Comparison of ENCODE assay signal across 1 cellular context in the genomic region with DNA sequence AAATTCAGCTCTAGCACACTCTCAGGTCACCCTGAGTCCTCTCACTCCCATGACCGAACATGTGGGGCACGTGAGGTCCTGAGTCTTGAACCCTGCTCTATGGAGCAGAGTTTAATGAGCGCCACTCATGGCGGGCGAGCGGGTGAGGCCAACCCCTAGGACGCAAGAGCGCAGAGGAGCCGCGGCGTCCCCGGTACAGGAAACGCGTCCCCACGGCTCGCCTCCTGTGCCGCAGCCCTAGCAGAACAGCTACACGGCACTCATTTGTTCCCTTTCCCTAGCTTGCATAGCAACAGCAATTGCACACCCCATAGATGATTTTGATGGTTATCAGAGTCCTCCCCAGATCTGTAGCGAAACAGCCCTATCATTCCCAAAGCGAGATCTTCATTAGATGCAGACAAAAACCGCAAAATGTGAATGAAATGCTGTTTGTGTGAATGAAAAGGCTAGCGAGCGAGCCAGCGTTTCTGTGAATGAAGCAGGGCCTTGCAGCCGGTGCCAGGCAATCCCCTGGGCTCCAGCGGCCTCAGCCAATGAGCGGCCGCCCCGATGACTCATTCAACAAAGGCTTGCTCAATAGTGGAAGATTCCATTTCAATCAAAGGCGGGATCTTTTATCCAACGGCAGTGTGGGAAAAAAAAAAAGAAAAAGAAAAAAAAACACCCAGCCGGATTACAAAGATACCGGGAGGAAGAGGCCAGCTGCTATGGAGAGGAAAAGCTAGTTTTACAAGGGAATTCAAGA.
A peak's percentile ranks its signal among the peaks of the same experiment; 100 is the strongest.
TF ChIP-seq lines count a peak whose summit lies in the region.

No MANE protein-coding gene starts in this region.

TF ChIP-seq in HepG2, 621 proteins besides CTCF, POLR2A, EP300 and RAD21 (continued from another document and continues in another):
- TF ChIP-seq, protein P1, sequence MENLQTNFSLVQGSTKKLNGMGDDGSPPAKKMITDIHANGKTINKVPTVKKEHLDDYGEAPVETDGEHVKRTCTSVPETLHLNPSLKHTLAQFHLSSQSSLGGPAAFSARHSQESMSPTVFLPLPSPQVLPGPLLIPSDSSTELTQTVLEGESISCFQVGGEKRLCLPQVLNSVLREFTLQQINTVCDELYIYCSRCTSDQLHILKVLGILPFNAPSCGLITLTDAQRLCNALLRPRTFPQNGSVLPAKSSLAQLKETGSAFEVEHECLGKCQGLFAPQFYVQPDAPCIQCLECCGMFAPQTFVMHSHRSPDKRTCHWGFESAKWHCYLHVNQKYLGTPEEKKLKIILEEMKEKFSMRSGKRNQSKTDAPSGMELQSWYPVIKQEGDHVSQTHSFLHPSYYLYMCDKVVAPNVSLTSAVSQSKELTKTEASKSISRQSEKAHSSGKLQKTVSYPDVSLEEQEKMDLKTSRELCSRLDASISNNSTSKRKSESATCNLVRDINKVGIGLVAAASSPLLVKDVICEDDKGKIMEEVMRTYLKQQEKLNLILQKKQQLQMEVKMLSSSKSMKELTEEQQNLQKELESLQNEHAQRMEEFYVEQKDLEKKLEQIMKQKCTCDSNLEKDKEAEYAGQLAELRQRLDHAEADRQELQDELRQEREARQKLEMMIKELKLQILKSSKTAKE (CRISPR knock-in tag; IDR thresholded peaks at IDR 0.05; ENCODE audit: borderline replicate concordance), result no peak
- no peak for TF ChIP-seq NPAS2 (CRISPR knock-in tag; IDR thresholded peaks at IDR 0.05; ENCODE audit: borderline replicate concordance)
- TF ChIP-seq, protein P2, sequence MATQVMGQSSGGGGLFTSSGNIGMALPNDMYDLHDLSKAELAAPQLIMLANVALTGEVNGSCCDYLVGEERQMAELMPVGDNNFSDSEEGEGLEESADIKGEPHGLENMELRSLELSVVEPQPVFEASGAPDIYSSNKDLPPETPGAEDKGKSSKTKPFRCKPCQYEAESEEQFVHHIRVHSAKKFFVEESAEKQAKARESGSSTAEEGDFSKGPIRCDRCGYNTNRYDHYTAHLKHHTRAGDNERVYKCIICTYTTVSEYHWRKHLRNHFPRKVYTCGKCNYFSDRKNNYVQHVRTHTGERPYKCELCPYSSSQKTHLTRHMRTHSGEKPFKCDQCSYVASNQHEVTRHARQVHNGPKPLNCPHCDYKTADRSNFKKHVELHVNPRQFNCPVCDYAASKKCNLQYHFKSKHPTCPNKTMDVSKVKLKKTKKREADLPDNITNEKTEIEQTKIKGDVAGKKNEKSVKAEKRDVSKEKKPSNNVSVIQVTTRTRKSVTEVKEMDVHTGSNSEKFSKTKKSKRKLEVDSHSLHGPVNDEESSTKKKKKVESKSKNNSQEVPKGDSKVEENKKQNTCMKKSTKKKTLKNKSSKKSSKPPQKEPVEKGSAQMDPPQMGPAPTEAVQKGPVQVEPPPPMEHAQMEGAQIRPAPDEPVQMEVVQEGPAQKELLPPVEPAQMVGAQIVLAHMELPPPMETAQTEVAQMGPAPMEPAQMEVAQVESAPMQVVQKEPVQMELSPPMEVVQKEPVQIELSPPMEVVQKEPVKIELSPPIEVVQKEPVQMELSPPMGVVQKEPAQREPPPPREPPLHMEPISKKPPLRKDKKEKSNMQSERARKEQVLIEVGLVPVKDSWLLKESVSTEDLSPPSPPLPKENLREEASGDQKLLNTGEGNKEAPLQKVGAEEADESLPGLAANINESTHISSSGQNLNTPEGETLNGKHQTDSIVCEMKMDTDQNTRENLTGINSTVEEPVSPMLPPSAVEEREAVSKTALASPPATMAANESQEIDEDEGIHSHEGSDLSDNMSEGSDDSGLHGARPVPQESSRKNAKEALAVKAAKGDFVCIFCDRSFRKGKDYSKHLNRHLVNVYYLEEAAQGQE (IDR thresholded peaks at IDR 0.05; ENCODE audit: borderline replicate concordance in 1 of 2, low read depth in 1 of 2, low read length in 2 of 2), result no peak
- TF ChIP-seq NFYB (CRISPR knock-in tag; IDR thresholded peaks at IDR 0.05), result peak; percentile 84
- TF ChIP-seq, protein P3, sequence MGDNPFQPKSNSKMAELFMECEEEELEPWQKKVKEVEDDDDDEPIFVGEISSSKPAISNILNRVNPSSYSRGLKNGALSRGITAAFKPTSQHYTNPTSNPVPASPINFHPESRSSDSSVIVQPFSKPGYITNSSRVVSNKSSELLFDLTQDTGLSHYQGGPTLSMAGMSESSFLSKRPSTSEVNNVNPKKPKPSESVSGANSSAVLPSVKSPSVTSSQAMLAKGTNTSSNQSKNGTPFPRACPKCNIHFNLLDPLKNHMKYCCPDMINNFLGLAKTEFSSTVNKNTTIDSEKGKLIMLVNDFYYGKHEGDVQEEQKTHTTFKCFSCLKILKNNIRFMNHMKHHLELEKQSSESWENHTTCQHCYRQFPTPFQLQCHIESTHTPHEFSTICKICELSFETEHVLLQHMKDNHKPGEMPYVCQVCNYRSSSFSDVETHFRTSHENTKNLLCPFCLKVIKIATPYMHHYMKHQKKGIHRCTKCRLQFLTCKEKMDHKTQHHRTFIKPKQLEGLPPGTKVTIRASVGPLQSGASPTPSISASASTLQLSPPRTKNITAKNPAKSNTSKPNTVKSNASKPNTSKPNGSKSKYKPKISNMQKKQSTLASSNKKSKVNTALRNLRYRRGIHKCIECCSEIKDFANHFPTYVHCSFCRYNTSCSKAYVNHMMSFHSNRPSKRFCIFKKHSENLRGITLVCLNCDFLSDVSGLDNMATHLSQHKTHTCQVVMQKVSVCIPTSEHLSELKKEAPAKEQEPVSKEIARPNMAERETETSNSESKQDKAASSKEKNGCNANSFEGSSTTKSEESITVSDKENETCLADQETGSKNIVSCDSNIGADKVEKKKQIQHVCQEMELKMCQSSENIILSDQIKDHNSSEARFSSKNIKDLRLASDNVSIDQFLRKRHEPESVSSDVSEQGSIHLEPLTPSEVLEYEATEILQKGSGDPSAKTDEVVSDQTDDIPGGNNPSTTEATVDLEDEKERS (CRISPR knock-in tag; IDR thresholded peaks at IDR 0.05), result no peak
- TF ChIP-seq KAT7 (CRISPR knock-in tag; IDR thresholded peaks at IDR 0.05; ENCODE audit: borderline replicate concordance), result no peak
- TF ChIP-seq ZNF713 (CRISPR knock-in tag; IDR thresholded peaks at IDR 0.05), result no peak
- TF ChIP-seq ELF1 (CRISPR knock-in tag; IDR thresholded peaks at IDR 0.05), result no peak
- TF ChIP-seq RBFOX2 (IDR thresholded peaks at IDR 0.05; ENCODE audit: low read depth, low read length), result peak; percentile 53
- TF ChIP-seq NR2F1 (CRISPR knock-in tag; IDR thresholded peaks at IDR 0.05), result 0 out of 4 replicates have a peak, but pooled peaks of 1 of the 2 experiments have one; percentile 9
- TF ChIP-seq NR2C2 (CRISPR knock-in tag; IDR thresholded peaks at IDR 0.05; ENCODE audit: borderline replicate concordance), result peak; percentile 48; the same call in 1 of the 2 replicates
- TF ChIP-seq ZBTB42 (CRISPR knock-in tag; IDR thresholded peaks at IDR 0.05), result no peak
- TF ChIP-seq, protein P4, sequence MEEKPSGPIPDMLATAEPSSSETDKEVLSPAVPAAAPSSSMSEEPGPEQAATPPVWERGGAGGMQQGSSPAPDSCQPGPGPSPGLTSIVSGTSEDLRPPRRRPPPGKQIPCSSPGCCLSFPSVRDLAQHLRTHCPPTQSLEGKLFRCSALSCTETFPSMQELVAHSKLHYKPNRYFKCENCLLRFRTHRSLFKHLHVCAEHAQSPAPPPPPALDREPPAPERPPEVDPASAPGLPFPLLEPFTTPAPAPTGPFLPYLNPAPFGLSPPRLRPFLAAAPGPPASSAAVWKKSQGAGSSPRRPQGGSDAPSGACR (CRISPR knock-in tag; IDR thresholded peaks at IDR 0.05), result no peak
- TF ChIP-seq, protein P5, sequence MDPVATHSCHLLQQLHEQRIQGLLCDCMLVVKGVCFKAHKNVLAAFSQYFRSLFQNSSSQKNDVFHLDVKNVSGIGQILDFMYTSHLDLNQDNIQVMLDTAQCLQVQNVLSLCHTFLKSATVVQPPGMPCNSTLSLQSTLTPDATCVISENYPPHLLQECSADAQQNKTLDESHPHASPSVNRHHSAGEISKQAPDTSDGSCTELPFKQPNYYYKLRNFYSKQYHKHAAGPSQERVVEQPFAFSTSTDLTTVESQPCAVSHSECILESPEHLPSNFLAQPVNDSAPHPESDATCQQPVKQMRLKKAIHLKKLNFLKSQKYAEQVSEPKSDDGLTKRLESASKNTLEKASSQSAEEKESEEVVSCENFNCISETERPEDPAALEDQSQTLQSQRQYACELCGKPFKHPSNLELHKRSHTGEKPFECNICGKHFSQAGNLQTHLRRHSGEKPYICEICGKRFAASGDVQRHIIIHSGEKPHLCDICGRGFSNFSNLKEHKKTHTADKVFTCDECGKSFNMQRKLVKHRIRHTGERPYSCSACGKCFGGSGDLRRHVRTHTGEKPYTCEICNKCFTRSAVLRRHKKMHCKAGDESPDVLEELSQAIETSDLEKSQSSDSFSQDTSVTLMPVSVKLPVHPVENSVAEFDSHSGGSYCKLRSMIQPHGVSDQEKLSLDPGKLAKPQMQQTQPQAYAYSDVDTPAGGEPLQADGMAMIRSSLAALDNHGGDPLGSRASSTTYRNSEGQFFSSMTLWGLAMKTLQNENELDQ (CRISPR knock-in tag; IDR thresholded peaks at IDR 0.05; ENCODE audit: borderline replicate concordance), result no peak
- TF ChIP-seq, protein P6, sequence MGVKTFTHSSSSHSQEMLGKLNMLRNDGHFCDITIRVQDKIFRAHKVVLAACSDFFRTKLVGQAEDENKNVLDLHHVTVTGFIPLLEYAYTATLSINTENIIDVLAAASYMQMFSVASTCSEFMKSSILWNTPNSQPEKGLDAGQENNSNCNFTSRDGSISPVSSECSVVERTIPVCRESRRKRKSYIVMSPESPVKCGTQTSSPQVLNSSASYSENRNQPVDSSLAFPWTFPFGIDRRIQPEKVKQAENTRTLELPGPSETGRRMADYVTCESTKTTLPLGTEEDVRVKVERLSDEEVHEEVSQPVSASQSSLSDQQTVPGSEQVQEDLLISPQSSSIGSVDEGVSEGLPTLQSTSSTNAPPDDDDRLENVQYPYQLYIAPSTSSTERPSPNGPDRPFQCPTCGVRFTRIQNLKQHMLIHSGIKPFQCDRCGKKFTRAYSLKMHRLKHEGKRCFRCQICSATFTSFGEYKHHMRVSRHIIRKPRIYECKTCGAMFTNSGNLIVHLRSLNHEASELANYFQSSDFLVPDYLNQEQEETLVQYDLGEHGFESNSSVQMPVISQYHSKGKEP (CRISPR knock-in tag; IDR thresholded peaks at IDR 0.05), result no peak
- TF ChIP-seq REPIN1 (CRISPR knock-in tag; IDR thresholded peaks at IDR 0.05; ENCODE audit: borderline replicate concordance, low read depth), result peak; percentile 56
- TF ChIP-seq, protein P7, sequence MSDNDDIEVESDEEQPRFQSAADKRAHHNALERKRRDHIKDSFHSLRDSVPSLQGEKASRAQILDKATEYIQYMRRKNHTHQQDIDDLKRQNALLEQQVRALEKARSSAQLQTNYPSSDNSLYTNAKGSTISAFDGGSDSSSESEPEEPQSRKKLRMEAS (IDR thresholded peaks at IDR 0.05), result peak; percentile 36; the same call in 1 of the 2 replicates
- no peak for TF ChIP-seq MEF2D (CRISPR knock-in tag; IDR thresholded peaks at IDR 0.05)
- no peak for TF ChIP-seq RFX3 (CRISPR knock-in tag; IDR thresholded peaks at IDR 0.05)
- TF ChIP-seq ZSCAN22 (CRISPR knock-in tag; IDR thresholded peaks at IDR 0.05), result no peak
- TF ChIP-seq U2AF1 (optimal IDR thresholded peaks at IDR 0.05; ENCODE audit: low read depth, low read length), result peak; percentile 33
- TF ChIP-seq, protein P8, sequence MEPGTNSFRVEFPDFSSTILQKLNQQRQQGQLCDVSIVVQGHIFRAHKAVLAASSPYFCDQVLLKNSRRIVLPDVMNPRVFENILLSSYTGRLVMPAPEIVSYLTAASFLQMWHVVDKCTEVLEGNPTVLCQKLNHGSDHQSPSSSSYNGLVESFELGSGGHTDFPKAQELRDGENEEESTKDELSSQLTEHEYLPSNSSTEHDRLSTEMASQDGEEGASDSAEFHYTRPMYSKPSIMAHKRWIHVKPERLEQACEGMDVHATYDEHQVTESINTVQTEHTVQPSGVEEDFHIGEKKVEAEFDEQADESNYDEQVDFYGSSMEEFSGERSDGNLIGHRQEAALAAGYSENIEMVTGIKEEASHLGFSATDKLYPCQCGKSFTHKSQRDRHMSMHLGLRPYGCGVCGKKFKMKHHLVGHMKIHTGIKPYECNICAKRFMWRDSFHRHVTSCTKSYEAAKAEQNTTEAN (CRISPR knock-in tag; conservative IDR thresholded peaks at IDR 0.05), result no peak
- TF ChIP-seq ZFP36 (IDR thresholded peaks at IDR 0.05; ENCODE audit: borderline replicate concordance, low read depth, low read length, partially characterized antibody), result no peak
- no peak for TF ChIP-seq MTF2 (CRISPR knock-in tag; IDR thresholded peaks at IDR 0.05; ENCODE audit: borderline replicate concordance)
- no peak; the same call in 1 of the 2 replicates for TF ChIP-seq CCDC6 (CRISPR knock-in tag; IDR thresholded peaks at IDR 0.05)
- no peak for TF ChIP-seq KDM4B (CRISPR knock-in tag; IDR thresholded peaks at IDR 0.05)
- TF ChIP-seq ZNF562 (CRISPR knock-in tag; IDR thresholded peaks at IDR 0.05; ENCODE audit: borderline replicate concordance), result no peak
- TF ChIP-seq GATAD2A (CRISPR knock-in tag; IDR thresholded peaks at IDR 0.05), result no peak
- no peak; the same call in 1 of the 2 replicates for TF ChIP-seq ZNF547 (CRISPR knock-in tag; IDR thresholded peaks at IDR 0.05)
- TF ChIP-seq ZNF556 (CRISPR knock-in tag; IDR thresholded peaks at IDR 0.05; ENCODE audit: borderline replicate concordance), result 0 out of 2 replicates have a peak, but pooled peaks have one; percentile 50
- TF ChIP-seq, protein P9, sequence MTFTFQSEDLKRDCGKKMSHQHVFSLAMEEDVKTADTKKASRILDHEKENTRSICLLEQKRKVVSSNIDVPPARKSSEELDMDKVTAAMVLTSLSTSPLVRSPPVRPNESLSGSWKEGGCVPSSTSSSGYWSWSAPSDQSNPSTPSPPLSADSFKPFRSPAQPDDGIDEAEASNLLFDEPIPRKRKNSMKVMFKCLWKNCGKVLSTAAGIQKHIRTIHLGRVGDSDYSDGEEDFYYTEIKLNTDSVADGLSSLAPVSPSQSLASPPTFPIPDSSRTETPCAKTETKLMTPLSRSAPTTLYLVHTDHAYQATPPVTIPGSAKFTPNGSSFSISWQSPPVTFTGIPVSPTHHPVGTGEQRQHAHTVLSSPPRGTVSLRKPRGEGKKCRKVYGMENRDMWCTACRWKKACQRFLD (CRISPR knock-in tag; IDR thresholded peaks at IDR 0.05; ENCODE audit: borderline replicate concordance), result 0 out of 2 replicates have a peak, but pooled peaks have one; percentile 46
- TF ChIP-seq, protein P10, sequence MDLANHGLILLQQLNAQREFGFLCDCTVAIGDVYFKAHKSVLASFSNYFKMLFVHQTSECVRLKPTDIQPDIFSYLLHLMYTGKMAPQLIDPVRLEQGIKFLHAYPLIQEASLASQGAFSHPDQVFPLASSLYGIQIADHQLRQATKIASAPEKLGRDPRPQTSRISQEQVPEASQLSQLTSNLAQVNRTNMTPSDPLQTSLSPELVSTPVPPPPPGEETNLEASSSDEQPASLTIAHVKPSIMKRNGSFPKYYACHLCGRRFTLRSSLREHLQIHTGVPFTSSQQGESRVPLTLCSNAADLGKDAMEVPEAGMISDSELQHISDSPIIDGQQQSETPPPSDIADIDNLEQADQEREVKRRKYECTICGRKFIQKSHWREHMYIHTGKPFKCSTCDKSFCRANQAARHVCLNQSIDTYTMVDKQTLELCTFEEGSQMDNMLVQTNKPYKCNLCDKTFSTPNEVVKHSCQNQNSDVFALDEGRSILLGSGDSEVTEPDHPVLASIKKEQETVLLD (CRISPR knock-in tag; IDR thresholded peaks at IDR 0.05; ENCODE audit: low read depth), result no peak
- TF ChIP-seq CEBPB (IDR thresholded peaks at IDR 0.05; ENCODE audit: borderline replicate concordance, low read depth, low read length), result peak; percentile 96
- TF ChIP-seq ZMYM4 (CRISPR knock-in tag; IDR thresholded peaks at IDR 0.05), result peak; percentile 55; the same call in 1 of the 2 replicates
- no peak for TF ChIP-seq AGO1 (IDR thresholded peaks at IDR 0.05; ENCODE audit: low read depth, low read length, poor library complexity, severe bottlenecking)
